Comparison of ENCODE assay signal across 15 cellular contexts in genomic region chr1:36236302-36236701, GRCh38. TPM values are rescaled to one million over a fixed set of nuclear protein-coding genes. Genes with fewer than 3 reads are reported as not detected.
DNase-seq lines count a peak whose midpoint lies in the region; ATAC-seq and TF ChIP-seq lines count a peak whose summit lies in the region.
"Had no signal": no experiment of that assay in that cellular context is flagged by ENCODE, and none has a peak within 500 bp of the region (broad histone marks: within the 10 kb centered on the region; RNA-seq: fewer than 3 reads in every experiment).

No MANE protein-coding gene starts in this region.

- DNase-seq in activated naive CD4-positive, alpha-beta T cell treated with anti-CD3 and anti-CD28 coated beads for 36 hours, result no peak
- no peak for DNase-seq in activated naive CD4-positive, alpha-beta T cell treated with Interleukin-2 at 50 U/mL for 16 hours
- DNase-seq in T-cell (no peak), glutamatergic neuron (no peak), NCI-H2029 treated with DMSO at 0.1 percent for 48 hours (lab: John Stamatoyannopoulos, UW) (no peak), SHP77 treated with DMSO at 0.1 percent for 48 hours (lab: John Stamatoyannopoulos, UW) (no peak), NCI-H748 treated with DMSO at 0.1 percent for 48 hours (lab: John Stamatoyannopoulos, UW) (no peak)
- no peak for DNase-seq in stimulated activated naive B cell treated with anti-CD40 and anti-IgM and Interleukin-4, amounts not matched to agents 10 μg/mL and 1 μg/mL and 100 μg/mL, for 72 hours
- DNase-seq: activated CD8-positive, alpha-beta memory T cell treated with anti-CD3 and anti-CD28 coated beads, Interleukin-2, amount 50 U/mL, for 4 hours; amygdala; DMS79; NCI-H1694 treated with DMSO at 0.1 percent for 48 hours; Right ventricle myocardium superior; substantia nigra had no signal

- H3K4me1 Mint-ChIP-seq in activated naive CD4-positive, alpha-beta T cell treated with anti-CD3 and anti-CD28 coated beads for 36 hours (ENCODE audit: low read depth), result peaks cover 62% of the 10 kb centered on the region
- H3K4me1 Mint-ChIP-seq in T-cell, result peaks cover 59 to 68% (median 68%) of the 10 kb centered on the region in 3 donors
- peaks cover 17% of the 10 kb centered on the region for H3K4me1 Mint-ChIP-seq in glutamatergic neuron (ENCODE audit: low read depth, unreplicated experiment)
- peaks cover 17 to 73% of the 10 kb centered on the region in 2 donors for H3K4me1 Mint-ChIP-seq in stimulated activated naive B cell treated with anti-CD40 and anti-IgM and Interleukin-4, amounts not matched to agents 10 μg/mL and 1 μg/mL and 100 μg/mL, for 72 hours

- H3K27me3 Mint-ChIP-seq in activated naive CD4-positive, alpha-beta T cell treated with anti-CD3 and anti-CD28 coated beads for 36 hours (ENCODE audit: low read depth), result no peaks in the 10 kb centered on the region
- H3K27me3 Mint-ChIP-seq in T-cell (no peaks in the 10 kb centered on the region), glutamatergic neuron (ENCODE audit: unreplicated experiment) (no peaks in the 10 kb centered on the region)
- no peaks in the 10 kb centered on the region for H3K27me3 Mint-ChIP-seq in stimulated activated naive B cell treated with anti-CD40 and anti-IgM and Interleukin-4, amounts not matched to agents 10 μg/mL and 1 μg/mL and 100 μg/mL, for 72 hours

- no peaks in the 10 kb centered on the region for H3K9me3 Mint-ChIP-seq in activated naive CD4-positive, alpha-beta T cell treated with anti-CD3 and anti-CD28 coated beads for 36 hours
- no peaks in the 10 kb centered on the region for H3K9me3 Mint-ChIP-seq in T-cell
- H3K9me3 Mint-ChIP-seq in glutamatergic neuron (ENCODE audit: unreplicated experiment), result no peaks in the 10 kb centered on the region
- H3K9me3 Mint-ChIP-seq in stimulated activated naive B cell treated with anti-CD40 and anti-IgM and Interleukin-4, amounts not matched to agents 10 μg/mL and 1 μg/mL and 100 μg/mL, for 72 hours, result no peaks in the 10 kb centered on the region
- H3K9me3 Mint-ChIP-seq: neural crest cell had no signal

- peak overlapping the region; percentile 39 for H3K27ac Mint-ChIP-seq in activated naive CD4-positive, alpha-beta T cell treated with anti-CD3 and anti-CD28 coated beads for 36 hours
- peak overlapping the region; percentile 31 to 34 for H3K27ac Mint-ChIP-seq in T-cell
- peak overlapping the region; percentile 37 for H3K27ac Mint-ChIP-seq in glutamatergic neuron (ENCODE audit: unreplicated experiment)
- H3K27ac Mint-ChIP-seq in stimulated activated naive B cell treated with anti-CD40 and anti-IgM and Interleukin-4, amounts not matched to agents 10 μg/mL and 1 μg/mL and 100 μg/mL, for 72 hours, result peak overlapping the region; percentile 76

- intact Hi-C loops in activated naive CD4-positive, alpha-beta T cell treated with anti-CD3 and anti-CD28 coated beads for 36 hours (cut with micrococcal nuclease), result no loop called here

- H3K4me3 Mint-ChIP-seq in activated naive CD4-positive, alpha-beta T cell treated with anti-CD3 and anti-CD28 coated beads for 36 hours, result no peak overlapping the region
- H3K4me3 Mint-ChIP-seq in T-cell, result peak overlapping the region in 1 of 3 donors; percentile 23
- H3K4me3 Mint-ChIP-seq in glutamatergic neuron (ENCODE audit: unreplicated experiment), result no peak overlapping the region
- peak overlapping the region; percentile 7 to 33 for H3K4me3 Mint-ChIP-seq in stimulated activated naive B cell treated with anti-CD40 and anti-IgM and Interleukin-4, amounts not matched to agents 10 μg/mL and 1 μg/mL and 100 μg/mL, for 72 hours
- H3K4me3 Mint-ChIP-seq: neural crest cell had no signal

- POLR2A ChIA-PET in T-cell (lab: Charles Lee), result interaction anchor here (1.2 to 2.0 kb wide), 2 partner anchors 11 to 12 kb away, joined by 3 to 6 read pairs; partner anchors contain the start of gene THRAP3 (in 1 of the 2)

- peaks cover 26% of the 10 kb centered on the region for H3K36me3 Mint-ChIP-seq in activated naive CD4-positive, alpha-beta T cell treated with anti-CD3 and anti-CD28 coated beads for 36 hours (ENCODE audit: low read depth)
- H3K36me3 Mint-ChIP-seq in T-cell, result peaks cover 23% of the 10 kb centered on the region
- peaks cover 4% of the 10 kb centered on the region for H3K36me3 Mint-ChIP-seq in glutamatergic neuron (ENCODE audit: unreplicated experiment)
- peaks cover 37 to 46% of the 10 kb centered on the region in 2 donors for H3K36me3 Mint-ChIP-seq in stimulated activated naive B cell treated with anti-CD40 and anti-IgM and Interleukin-4, amounts not matched to agents 10 μg/mL and 1 μg/mL and 100 μg/mL, for 72 hours

- no peak for TF ChIP-seq CTCF in glutamatergic neuron (IDR thresholded peaks at IDR 0.05; ENCODE audit: partially characterized antibody, unreplicated experiment)

- CTCF ChIA-PET in activated naive CD4-positive, alpha-beta T cell treated with anti-CD3 and anti-CD28 coated beads for 36 hours (lab: Charles Lee), result no interaction called here
- CTCF ChIA-PET in T-cell (lab: Charles Lee), result interaction anchor here (0.6 to 1.1 kb wide), 7 partner anchors 44 to 807 kb away, joined by 3 to 4 read pairs (median 3); no protein-coding TSS in a partner anchor

- no peak for ATAC-seq in T-cell (replicated peaks in 1 of 4)
- no peak for ATAC-seq in stimulated activated naive B cell treated with anti-CD40 and anti-IgM and Interleukin-4, amounts not matched to agents 10 μg/mL and 1 μg/mL and 100 μg/mL, for 72 hours (replicated peaks)

RNA-seq across cellular contexts. Expression of gene THRAP3, which starts 12.1 kb away (rescaled TPM):
- 100 to 1,000 TPM; 128 to 133 TPM for total RNA-seq in activated naive CD4-positive, alpha-beta T cell treated with anti-CD3 and anti-CD28 coated beads for 36 hours
- total RNA-seq in T-cell (100 to 1,000 TPM in 3 of 5 donors, 10 to 100 TPM in 2; 75.2 to 111 (median 101) TPM), glutamatergic neuron (ENCODE audit: unreplicated experiment) (119 TPM)

Comparison
In these comparisons a context has a peak if more than half of its experiments do, and no peak if none do; other contexts are left out.
1. H3K4me3 Mint-ChIP-seq: peak in stimulated activated naive B cell treated with anti-CD40 and anti-IgM and Interleukin-4, amounts not matched to agents 10 μg/mL and 1 μg/mL and 100 μg/mL, for 72 hours (2 of 2); none in activated naive CD4-positive, alpha-beta T cell treated with anti-CD3 and anti-CD28 coated beads for 36 hours (single experiment) and glutamatergic neuron (single experiment).
2. Peak in every context shown above with its lines, with median percentiles within 50 percentile points of each other: H3K27ac Mint-ChIP-seq.